Comparison of ENCODE assay signal across 8 cellular contexts in genomic region chr22:40525250-40525884, GRCh38.
DNase-seq lines count a peak whose midpoint lies in the region; ATAC-seq and TF ChIP-seq lines count a peak whose summit lies in the region.

No MANE protein-coding gene starts in this region.

- peak; percentile 43 for ATAC-seq in Right ventricle myocardium superior (ENCODE audit: poor library complexity)

- in situ Hi-C loops in GM13976 (cut with MboI; ENCODE audit: low sequenced_read_pairs, unreplicated experiment): loop anchor here (10.0 kb wide), 1 partner anchor 119 kb away; no protein-coding TSS in a partner anchor

- TF ChIP-seq CTCF in GM13976 (IDR thresholded peaks at IDR 0.05; ENCODE audit: borderline replicate concordance, control extremely low read depth, extremely low read depth, insufficient read depth, missing control alignments): peak; percentile 59

- DNase-seq in GM13976 (ENCODE audit: low spot score): no peak
- DNase-seq in RPMI8226: peak; percentile 56
- DNase-seq in activated effector memory CD4-positive, alpha-beta T cell treated with anti-CD3 and anti-CD28 coated beads, Interleukin-2, amount 50 U/mL, for 16 hours: peak; percentile 89
- DNase-seq in Right ventricle myocardium superior: peak; percentile 74
- peak; percentile 80 for DNase-seq in stimulated activated CD4-positive, alpha-beta T cell treated with anti-CD3 and anti-CD28 coated beads, Interleukin-15, amount 100 ng/mL, for 24 hours
- DNase-seq in NCI-H446 treated with DMSO at 0.1 percent for 48 hours (lab: John Stamatoyannopoulos, UW): no peak
- no peak for DNase-seq in NCI-H1436 (lab: John Stamatoyannopoulos, UW)
- DNase-seq in iPS-NIHi11 (ENCODE audit: low spot score): no peak

- intact Hi-C loops in Right ventricle myocardium superior (cut with DNase I): no loop called here

Comparison
In these comparisons a context has a peak if more than half of its experiments do, and no peak if none do; other contexts are left out.
1. DNase-seq: peak in RPMI8226 (single experiment), activated effector memory CD4-positive, alpha-beta T cell treated with anti-CD3 and anti-CD28 coated beads, Interleukin-2, amount 50 U/mL, for 16 hours (single experiment), Right ventricle myocardium superior (single experiment) and stimulated activated CD4-positive, alpha-beta T cell treated with anti-CD3 and anti-CD28 coated beads, Interleukin-15, amount 100 ng/mL, for 24 hours (single experiment); none in GM13976 (single experiment), NCI-H446 treated with DMSO at 0.1 percent for 48 hours (single experiment), NCI-H1436 (single experiment) and iPS-NIHi11 (single experiment).